1 cellular context compared by ENCODE assay signal in genomic region chr19:11821474-11821873, GRCh38.
TF ChIP-seq lines count a peak whose summit lies in the region.

No MANE protein-coding gene starts in this region.

TF ChIP-seq in HepG2, 621 proteins besides CTCF, POLR2A, EP300 and RAD21:
- no peak for TF ChIP-seq HNF4G (IDR thresholded peaks at IDR 0.05; ENCODE audit: borderline replicate concordance, low read depth, low read length)
- TF ChIP-seq HNF4G (CRISPR knock-in tag; IDR thresholded peaks at IDR 0.05; ENCODE audit: borderline replicate concordance, low read depth), result no peak
- no peak for TF ChIP-seq ESRRA (CRISPR knock-in tag; IDR thresholded peaks at IDR 0.05; ENCODE audit: low read depth)
- TF ChIP-seq CENPX (CRISPR knock-in tag; IDR thresholded peaks at IDR 0.05), result no peak
- no peak for TF ChIP-seq ZEB1 (IDR thresholded peaks at IDR 0.05; ENCODE audit: insufficient replicate concordance, low read depth)
